In genomic region chr10:70885931-70886903, GRCh38 we compare ENCODE assay signal across 1 cellular context.
TF ChIP-seq lines count a peak whose summit lies in the region.

No MANE protein-coding gene starts in this region.

TF ChIP-seq in HepG2, 621 proteins besides CTCF, POLR2A, EP300 and RAD21:
- TF ChIP-seq ARID4A (CRISPR knock-in tag; IDR thresholded peaks at IDR 0.05; ENCODE audit: borderline replicate concordance) = no peak
- TF ChIP-seq KDM2A (CRISPR knock-in tag; IDR thresholded peaks at IDR 0.05; ENCODE audit: borderline replicate concordance, low read depth) = no peak
- TF ChIP-seq ZNF329 (CRISPR knock-in tag; IDR thresholded peaks at IDR 0.05; ENCODE audit: low read depth) = no peak
- no peak for TF ChIP-seq ZNF776 (CRISPR knock-in tag; IDR thresholded peaks at IDR 0.05)
